ENCODE assay signal across 21 cellular contexts in the genomic region with DNA sequence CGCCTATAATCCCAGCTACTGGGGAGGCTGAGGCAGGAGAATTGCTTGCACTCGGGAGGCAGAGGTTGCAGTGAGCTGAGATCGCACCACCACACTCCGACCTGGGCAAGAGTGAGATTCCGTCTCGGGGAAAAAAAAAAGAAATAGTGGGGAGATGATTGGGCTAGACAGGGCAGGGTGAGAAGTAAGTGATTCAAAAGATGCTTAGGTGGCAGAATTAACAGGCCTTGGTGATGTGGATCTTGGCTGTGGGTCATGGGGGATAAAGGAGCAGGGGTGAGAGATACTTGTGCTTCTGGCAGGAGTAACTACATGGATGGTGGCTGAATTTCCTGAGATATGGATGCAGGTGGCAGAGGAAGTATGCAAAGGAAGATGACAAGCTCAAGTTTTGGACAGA. TPM values are rescaled to one million over a fixed set of nuclear protein-coding genes. Genes with fewer than 3 reads are reported as not detected.
DNase-seq lines count a peak whose midpoint lies in the region; ATAC-seq, FAIRE-seq and TF ChIP-seq lines count a peak whose summit lies in the region.
"Had no signal": no experiment of that assay in that cellular context is flagged by ENCODE, and none has a peak within 500 bp of the region (broad histone marks: within the 10 kb centered on the region; RNA-seq: fewer than 3 reads in every experiment).

No MANE protein-coding gene starts in this region.

- no peak for TF ChIP-seq RAD21 in A549 (conservative IDR thresholded peaks at IDR 0.05 in 1 of 2, IDR thresholded peaks at IDR 0.05 in 1 of 2)

- TF ChIP-seq CTCF in A549 (IDR thresholded peaks at IDR 0.05), result no peak
- no peak for TF ChIP-seq CTCF in coronary artery (IDR thresholded peaks at IDR 0.05)
- TF ChIP-seq CTCF in stomach (IDR thresholded peaks at IDR 0.05), result no peak

- H3K4me1 ChIP-seq in A549 (peaks cover 20% of the 10 kb centered on the region), stomach (peaks cover 34 to 68% (median 39%) of the 10 kb centered on the region in 4 donors)

- H3K27me3 ChIP-seq in stomach, result no peaks in the 10 kb centered on the region
- H3K27me3 ChIP-seq: BLaER1 had no signal

- CTCF ChIA-PET in A549 (lab: Yijun Ruan, JAX), result no interaction called here

- H3K36me3 ChIP-seq in stomach, result peaks cover 0 to 28% (median 15%) of the 10 kb centered on the region in 4 donors

- DNase-seq in A549 (ENCODE audit: low read depth in 1 of 2, low spot score in 1 of 2) (no peak), coronary artery (ENCODE audit: low spot score) (peak; percentile 21), substantia nigra (lab: John Stamatoyannopoulos, UW) (no peak), stomach (no peak)
- DNase-seq: CD4-positive, CD25-positive, alpha-beta regulatory T cell; CD8-positive, alpha-beta T cell; DMS 273 treated with DMSO at 0.1 percent for 48 hours; DMS79; EL; GDM1; GM23248; H7; HCEC 1CT had no signal

- no peak overlapping the region for H3K27ac ChIP-seq in A549
- peak overlapping the region; percentile 19 for H3K27ac ChIP-seq in angular gyrus (ENCODE audit: low read depth, low read length)
- peak overlapping the region in 1 of 2 donors; percentile 21 for H3K27ac ChIP-seq in coronary artery
- H3K27ac ChIP-seq in substantia nigra (ENCODE audit: low read depth, low read length, poor library complexity, severe bottlenecking), result peak overlapping the region; percentile 33
- H3K27ac ChIP-seq in stomach, result no peak overlapping the region
- H3K27ac ChIP-seq: C4-2B, GM23248 had no signal

- intact Hi-C loops in stomach (cut with DNase I; ENCODE audit: low total_unique reads), result loop anchor here (10.0 kb wide), 1 partner anchor 47 kb away; no protein-coding TSS in a partner anchor

- WGBS in A549 (ENCODE audit: missing lambda C conversion rate), result 95% methylated on average over 6 of the region's 6 CpGs
- 95 to 97% (median 97%) methylated on average over 6 of the region's 6 CpGs for WGBS in stomach, 5 donors

- ATAC-seq in A549, result no peak
- no peak for ATAC-seq in HG02938 (IDR thresholded peaks at IDR 0.05; ENCODE audit: unreplicated experiment)
- no peak for ATAC-seq in GM21529 (IDR thresholded peaks at IDR 0.05; ENCODE audit: unreplicated experiment)
- ATAC-seq: CD8-positive, alpha-beta T cell; GM12878 had no signal

- H3K4me2 ChIP-seq in A549, result no peak overlapping the region

- TF ChIP-seq POLR2A in A549 (IDR thresholded peaks at IDR 0.05; ENCODE audit: low read length) (no peak), stomach (IDR thresholded peaks at IDR 0.05) (no peak)

- H3K9me3 ChIP-seq in A549 (no peaks in the 10 kb centered on the region), stomach (no peaks in the 10 kb centered on the region)
- H3K9me3 ChIP-seq: BLaER1 had no signal

- H3K4me3 ChIP-seq in A549, result no peak overlapping the region
- H3K4me3 ChIP-seq in coronary artery, result no peak overlapping the region
- no peak overlapping the region for H3K4me3 ChIP-seq in stomach
- H3K4me3 ChIP-seq: BLaER1, GM12878, GM23248 had no signal

- TF ChIP-seq EP300 in A549 (IDR thresholded peaks at IDR 0.05) (no peak), stomach (IDR thresholded peaks at IDR 0.05) (no peak)

- FAIRE-seq in A549 (lab: Jason Lieb, UNC), result no peak
- FAIRE-seq: D721Med, GM12878, H1 had no signal

- POLR2A ChIA-PET in A549 (lab: Yijun Ruan, JAX), result no interaction called here

TF ChIP-seq in A549, 52 proteins besides CTCF, POLR2A, EP300 and RAD21:
- TF ChIP-seq MAFK (IDR thresholded peaks at IDR 0.05; ENCODE audit: partially characterized antibody), result peak; percentile 62
- TF ChIP-seq FOXS1 (CRISPR knock-in tag; IDR thresholded peaks at IDR 0.05), result no peak
TF ChIP-seq in A549: peak in this region for 1.

RNA-seq across cellular contexts. Expression of a gene that starts 13.1 kb away (rescaled TPM):
- polyA plus RNA-seq in A549 (2011; rRNA removed) (1.3 and 1.6 TPM in 2 replicates), A549 (2017; fragmentation: RNase III; extraction: RNeasy Plus Mini Kit Qiagen cat#74134 plus additional on column Dnase treatment) (1.5 to 1.8 TPM (median 1.7 TPM) in 3 replicates), stomach (1 to 10 TPM in 1 of 3 donors, under 1 TPM in 2; 0.19 to 1.4 (median 0.70) TPM)
- 1.6 and 2.0 TPM in 2 replicates for polyA plus RNA-seq in A549 (2012; cell fraction: cytosol; rRNA removed)
- polyA plus RNA-seq in A549 (2012; cell fraction: nucleus; rRNA removed), result 22.1 and 27.2 TPM in 2 replicates
- polyA minus RNA-seq in A549 (2011; rRNA and poly(A)+ RNA removed), result 1.9 and 2.8 TPM in 2 replicates
- total RNA-seq in stomach, result 10 to 100 TPM in 1 of 5 donors, 1 to 10 TPM in 1, under 1 TPM in 2, not detected in 1; under 0.01 to 28.0 (median 1.3) TPM
- polyA plus RNA-seq: GM23248 had no signal

RNA-seq across cellular contexts. Expression of a gene that starts 39.4 kb away (rescaled TPM):
- polyA plus RNA-seq in A549 (2011; rRNA removed) (51.6 and 54.7 TPM in 2 replicates), A549 (2017; fragmentation: RNase III; extraction: RNeasy Plus Mini Kit Qiagen cat#74134 plus additional on column Dnase treatment) (126 to 138 TPM (median 131 TPM) in 3 replicates), stomach (10 to 100 TPM; 21.9 to 55.3 (median 49.3) TPM)
- 96.9 and 124 TPM in 2 replicates for polyA plus RNA-seq in A549 (2012; cell fraction: cytosol; rRNA removed)
- polyA plus RNA-seq in A549 (2012; cell fraction: nucleus; rRNA removed), result 64.2 and 65.0 TPM in 2 replicates
- polyA minus RNA-seq in A549 (2011; rRNA and poly(A)+ RNA removed), result 152 and 192 TPM in 2 replicates
- total RNA-seq in stomach, result 100 to 1,000 TPM in 1 of 5 donors, 10 to 100 TPM in 4; 15.2 to 111 (median 41.9) TPM
- total RNA-seq: GM23248 had no signal

Comparison
In these comparisons a context has a peak if more than half of its experiments do, and no peak if none do; other contexts are left out.
1. H3K27ac ChIP-seq: peak in angular gyrus (single experiment) and substantia nigra (single experiment); none in A549 (0 of 2) and stomach (0 of 5).